Comparison of ENCODE assay signal across 9 cellular contexts in genomic region chr17:12806630-12807029, GRCh38. TPM values are rescaled to one million over a fixed set of nuclear protein-coding genes. Genes with fewer than 3 reads are reported as not detected.
"Had no signal": no experiment of that assay in that cellular context is flagged by ENCODE, and none has a peak within 500 bp of the region (broad histone marks: within the 10 kb centered on the region; RNA-seq: fewer than 3 reads in every experiment).

No MANE protein-coding gene starts in this region.

- H3K9ac ChIP-seq: KMS-11 had no signal

- H3K4me2 ChIP-seq: KMS-11 had no signal

- DNase-seq: IMR-90, KBM-7, KG1 had no signal

- ATAC-seq: HepG2, K562 had no signal

- FAIRE-seq: HepG2, HTR-8/SVneo, K562 had no signal

- H3K4me3 ChIP-seq: K562 had no signal

- H3K27ac ChIP-seq: HL-60, KMS-11 had no signal

RNA-seq across cellular contexts. Expression of gene ARHGAP44, which starts 17.3 kb away (rescaled TPM):
- total RNA-seq: HT-29 had no signal
